In the genomic region with DNA sequence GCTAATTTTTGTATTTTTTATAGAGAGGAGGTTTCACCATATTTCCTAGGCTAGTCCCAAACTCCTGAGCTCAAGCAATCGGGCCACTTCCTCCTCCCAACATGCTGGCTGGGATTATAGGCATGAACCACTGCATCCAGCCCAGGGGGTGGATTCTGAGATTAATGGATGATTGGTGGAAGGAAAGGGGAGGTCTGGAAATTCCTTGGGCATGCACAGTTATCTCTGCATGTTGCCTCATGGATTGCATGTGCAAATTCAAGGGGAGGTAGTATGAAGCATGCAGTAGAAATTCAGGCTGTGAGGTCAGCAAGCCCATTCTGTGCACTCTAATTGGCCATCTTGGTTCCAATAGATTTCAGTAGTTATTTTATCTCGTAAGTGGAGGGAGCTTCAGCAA, we compare ENCODE assay signal across 15 cellular contexts.
DNase-seq lines count a peak whose midpoint lies in the region; TF ChIP-seq lines count a peak whose summit lies in the region.
"Had no signal": no experiment of that assay in that cellular context is flagged by ENCODE, and none has a peak within 500 bp of the region (broad histone marks: within the 10 kb centered on the region; RNA-seq: fewer than 3 reads in every experiment).

No MANE protein-coding gene starts in this region.

- no peak overlapping the region for H3K27ac ChIP-seq in HEK293 (ENCODE audit: extremely low read depth, low read depth, low read length)
- no peak overlapping the region for H3K27ac ChIP-seq in mesendoderm (ENCODE audit: low read depth, low read length)
- H3K27ac ChIP-seq in hepatocyte = no peak overlapping the region
- H3K27ac ChIP-seq: GM23248 had no signal

- no peak overlapping the region for H3K4ac ChIP-seq in mesendoderm (ENCODE audit: low read depth, low read length)

- H2AFZ ChIP-seq in hepatocyte = no peak overlapping the region
- H2AFZ ChIP-seq: GM23248 had no signal

- DNase-seq in amniotic epithelial cell (ENCODE audit: low read depth) (peak; percentile 88), mesendoderm (peak; percentile 37), hepatocyte (ENCODE audit: low spot score) (no peak), GM13976 (ENCODE audit: low spot score) (no peak)
- no peak for DNase-seq in activated CD4-positive, alpha-beta T cell treated with anti-CD3 and anti-CD28 coated beads, Interleukin-2, amount 50 U/mL, for 1 hour
- DNase-seq: C1 segment of cervical spinal cord; Calu3; CD4-positive, alpha-beta memory T cell; COR-L47; DMS153; DND-41; GM23248; H7; HCEC 1CT had no signal

- H3K27me3 ChIP-seq in mesendoderm (ENCODE audit: insufficient read depth, low read length, poor library complexity) (no peaks in the 10 kb centered on the region), hepatocyte (no peaks in the 10 kb centered on the region)

- no peak overlapping the region for H3K9ac ChIP-seq in mesendoderm (ENCODE audit: low read length)
- H3K9ac ChIP-seq: GM23248 had no signal

- H3K18ac ChIP-seq in mesendoderm (ENCODE audit: low read length) = no peak overlapping the region

- H3K9me3 ChIP-seq in HEK293 (ENCODE audit: control insufficient read depth, insufficient read depth, low read depth, low read length) (no peaks in the 10 kb centered on the region), hepatocyte (ENCODE audit: low read depth) (no peaks in the 10 kb centered on the region)

- no peak overlapping the region for H4K5ac ChIP-seq in mesendoderm (ENCODE audit: low read length)

- H3K79me2 ChIP-seq in mesendoderm (ENCODE audit: control insufficient read depth, insufficient read depth, low read length) (no peaks in the 10 kb centered on the region), hepatocyte (peaks cover 7% of the 10 kb centered on the region)

- H4K8ac ChIP-seq in mesendoderm (ENCODE audit: low read depth, low read length) = no peak overlapping the region

- H3K4me1 ChIP-seq in HEK293 (ENCODE audit: control insufficient read depth, insufficient read depth, low read length) (peaks cover 6% of the 10 kb centered on the region; the same call in 1 of the 2 replicates), mesendoderm (ENCODE audit: control insufficient read depth, low read depth, low read length) (peaks cover 20% of the 10 kb centered on the region), hepatocyte (ENCODE audit: insufficient read depth) (no peaks in the 10 kb centered on the region)

- peaks cover 3% of the 10 kb centered on the region for H3K79me1 ChIP-seq in mesendoderm (ENCODE audit: low read length)

- H3K4me2 ChIP-seq in mesendoderm (ENCODE audit: low read length) (no peak overlapping the region), hepatocyte (no peak overlapping the region)

- TF ChIP-seq CTCF in HEK293 (tag by site-specific recombination; IDR thresholded peaks at IDR 0.05) = no peak
- TF ChIP-seq CTCF in hepatocyte (IDR thresholded peaks at IDR 0.05; ENCODE audit: poor library complexity) = no peak
- no peak for TF ChIP-seq CTCF in GM13976 (IDR thresholded peaks at IDR 0.05; ENCODE audit: borderline replicate concordance, control extremely low read depth, extremely low read depth, insufficient read depth, missing control alignments)

- no CpG with 5 or more reads among the region's 2 CpGs for WGBS in mesendoderm (ENCODE audit: extremely low coverage, insufficient coverage, low lambda C conversion rate)
- 62% methylated on average over 2 of the region's 2 CpGs for WGBS in hepatocyte (ENCODE audit: low lambda C conversion rate, missing lambda C conversion rate)

- H3K9me2 ChIP-seq in hepatocyte (replicated peaks; ENCODE audit: insufficient read depth) = no peaks in the 10 kb centered on the region

- H2BK15ac ChIP-seq in mesendoderm (replicated peaks; ENCODE audit: low read depth) = no peak overlapping the region

- in situ Hi-C loops in GM13976 (cut with MboI; ENCODE audit: low sequenced_read_pairs, unreplicated experiment) = no loop called here

- H2BK5ac ChIP-seq in mesendoderm (ENCODE audit: low read length) = no peak overlapping the region

- POLR2A ChIA-PET in HEK293 (lab: Yijun Ruan, JAX) = no interaction called here

- H3K4me3 ChIP-seq in HEK293 (ENCODE audit: low read depth, low read length) (no peak overlapping the region), mesendoderm (ENCODE audit: low read length) (no peak overlapping the region), hepatocyte (no peak overlapping the region)
- H3K4me3 ChIP-seq: GM23248 had no signal

- H4K20me1 ChIP-seq in hepatocyte (ENCODE audit: insufficient read depth, poor library complexity, severe bottlenecking) = no peaks in the 10 kb centered on the region

- no peak overlapping the region for H3K23ac ChIP-seq in mesendoderm (ENCODE audit: low read length)

- H3K56ac ChIP-seq in mesendoderm (ENCODE audit: low read length) = no peak overlapping the region

- H2BK120ac ChIP-seq in mesendoderm (ENCODE audit: low read depth, low read length) = no peak overlapping the region

- H3K36me3 ChIP-seq in HEK293 (ENCODE audit: control insufficient read depth in 2 of 2, insufficient read depth in 1 of 2, low read length in 2 of 2) (no peaks in the 10 kb centered on the region), mesendoderm (ENCODE audit: control insufficient read depth, insufficient read depth, low read length) (no peaks in the 10 kb centered on the region), hepatocyte (replicated peaks; ENCODE audit: insufficient read depth, low read depth) (no peaks in the 10 kb centered on the region)

- CTCF ChIA-PET in HEK293 (lab: Yijun Ruan, JAX) = interaction anchor here (0.7 to 0.8 kb wide), 2 partner anchors 106 to 601 kb away, joined by 3 read pairs; no protein-coding TSS in a partner anchor

- H2AK5ac ChIP-seq in mesendoderm (ENCODE audit: low read length) = no peak overlapping the region

TF ChIP-seq in HEK293, 187 proteins besides CTCF, POLR2A, EP300 and RAD21:
- TF ChIP-seq ZBTB17 (tag by site-specific recombination; IDR thresholded peaks at IDR 0.05) (no peak), SP2 (tag by site-specific recombination; IDR thresholded peaks at IDR 0.05) (no peak), MEIS1 (CRISPR knock-in tag; IDR thresholded peaks at IDR 0.05; ENCODE audit: borderline replicate concordance) (no peak), REPIN1 (tag by site-specific recombination; IDR thresholded peaks at IDR 0.05; ENCODE audit: low read depth) (no peak), ZNF416 (tag by site-specific recombination; IDR thresholded peaks at IDR 0.05) (no peak), ZIC2 (tag by site-specific recombination; IDR thresholded peaks at IDR 0.05) (0 out of 2 replicates have a peak, but pooled peaks have one; percentile 17), ZNF266 (tag by site-specific recombination; IDR thresholded peaks at IDR 0.05; ENCODE audit: low read depth) (no peak), ZNF670 (tag by site-specific recombination; IDR thresholded peaks at IDR 0.05; ENCODE audit: low read depth) (no peak)
- TF ChIP-seq, protein P1, sequence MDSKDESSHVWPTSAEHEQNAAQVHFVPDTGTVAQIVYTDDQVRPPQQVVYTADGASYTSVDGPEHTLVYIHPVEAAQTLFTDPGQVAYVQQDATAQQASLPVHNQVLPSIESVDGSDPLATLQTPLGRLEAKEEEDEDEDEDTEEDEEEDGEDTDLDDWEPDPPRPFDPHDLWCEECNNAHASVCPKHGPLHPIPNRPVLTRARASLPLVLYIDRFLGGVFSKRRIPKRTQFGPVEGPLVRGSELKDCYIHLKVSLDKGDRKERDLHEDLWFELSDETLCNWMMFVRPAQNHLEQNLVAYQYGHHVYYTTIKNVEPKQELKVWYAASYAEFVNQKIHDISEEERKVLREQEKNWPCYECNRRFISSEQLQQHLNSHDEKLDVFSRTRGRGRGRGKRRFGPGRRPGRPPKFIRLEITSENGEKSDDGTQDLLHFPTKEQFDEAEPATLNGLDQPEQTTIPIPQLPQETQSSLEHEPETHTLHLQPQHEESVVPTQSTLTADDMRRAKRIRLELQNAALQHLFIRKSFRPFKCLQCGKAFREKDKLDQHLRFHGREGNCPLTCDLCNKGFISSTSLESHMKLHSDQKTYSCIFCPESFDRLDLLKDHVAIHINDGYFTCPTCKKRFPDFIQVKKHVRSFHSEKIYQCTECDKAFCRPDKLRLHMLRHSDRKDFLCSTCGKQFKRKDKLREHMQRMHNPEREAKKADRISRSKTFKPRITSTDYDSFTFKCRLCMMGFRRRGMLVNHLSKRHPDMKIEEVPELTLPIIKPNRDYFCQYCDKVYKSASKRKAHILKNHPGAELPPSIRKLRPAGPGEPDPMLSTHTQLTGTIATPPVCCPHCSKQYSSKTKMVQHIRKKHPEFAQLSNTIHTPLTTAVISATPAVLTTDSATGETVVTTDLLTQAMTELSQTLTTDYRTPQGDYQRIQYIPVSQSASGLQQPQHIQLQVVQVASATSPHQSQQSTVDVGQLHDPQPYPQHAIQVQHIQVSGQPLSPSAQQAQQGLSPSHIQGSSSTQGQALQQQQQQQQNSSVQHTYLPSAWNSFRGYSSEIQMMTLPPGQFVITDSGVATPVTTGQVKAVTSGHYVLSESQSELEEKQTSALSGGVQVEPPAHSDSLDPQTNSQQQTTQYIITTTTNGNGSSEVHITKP (tag by site-specific recombination; IDR thresholded peaks at IDR 0.05) = peak; percentile 62
TF ChIP-seq in HEK293: peak in this region for 2.

Comparison
In these comparisons a context has a peak if more than half of its experiments do, and no peak if none do; other contexts are left out.
1. DNase-seq: peak in amniotic epithelial cell (single experiment) and mesendoderm (single experiment); none in hepatocyte (single experiment), activated CD4-positive, alpha-beta T cell treated with anti-CD3 and anti-CD28 coated beads, Interleukin-2, amount 50 U/mL, for 1 hour (single experiment) and GM13976 (single experiment).